33 cellular contexts compared by ENCODE assay signal in genomic region chr4:165715211-165715610, GRCh38.
"Had no signal": no experiment of that assay in that cellular context is flagged by ENCODE, and none has a peak within 500 bp of the region (broad histone marks: within the 10 kb centered on the region; RNA-seq: fewer than 3 reads in every experiment).

No MANE protein-coding gene starts in this region.

- ATAC-seq: activated CD4-positive, CD25-positive, alpha-beta regulatory T cell treated with anti-CD3 and anti-CD28 coated beads, Interleukin-2, amount 50 U/mL, for 24 hours; activated CD8-positive, alpha-beta T cell treated with anti-CD3 and anti-CD28 coated beads for 36 hours; activated T-cell treated with anti-CD3 and anti-CD28 coated beads, Interleukin-2, amount 50 U/mL, for 4 hours; activated T-helper 17 cell treated with anti-CD3 and anti-CD28 coated beads, Interleukin-2, amount 50 U/mL, for 72 hours; T-helper 17 cell had no signal

- H3K36me3 Mint-ChIP-seq: activated naive CD8-positive, alpha-beta T cell; brain had no signal

- H3K4me1 Mint-ChIP-seq: activated B cell treated with CpG ODN at 0.5 μM for 24 hours; activated T-helper 17 cell treated with anti-CD3 and anti-CD28 coated beads, Interleukin-2, amount 50 U/mL, for 72 hours; brain; central memory CD8-positive, alpha-beta T cell; T-helper 17 cell had no signal

- FAIRE-seq: colon, endometrium, frontal cortex had no signal

- H3K4me3 Mint-ChIP-seq: activated B cell treated with CpG ODN at 0.5 μM for 24 hours; activated CD8-positive, alpha-beta T cell treated with anti-CD3 and anti-CD28 coated beads for 36 hours; activated naive CD8-positive, alpha-beta T cell; activated T-cell treated with anti-CD3 and anti-CD28 coated beads, Interleukin-2, amount 50 U/mL, for 4 hours; activated T-helper 17 cell treated with anti-CD3 and anti-CD28 coated beads, Interleukin-2, amount 50 U/mL, for 72 hours; brain; central memory CD8-positive, alpha-beta T cell; T-helper 17 cell; T-helper 2 cell treated with Interferon-gamma antibody and Interleukin-4, amounts not matched to agents 5 μg/mL and 100 μg/mL, for 36 hours had no signal

- H3K9me3 Mint-ChIP-seq: activated B cell treated with CpG ODN at 0.5 μM for 24 hours; activated CD8-positive, alpha-beta T cell treated with anti-CD3 and anti-CD28 coated beads for 36 hours; activated T-cell treated with anti-CD3 and anti-CD28 coated beads, Interleukin-2, amount 50 U/mL, for 4 hours; activated T-helper 17 cell treated with anti-CD3 and anti-CD28 coated beads, Interleukin-2, amount 50 U/mL, for 72 hours; T-helper 2 cell treated with Interferon-gamma antibody and Interleukin-4, amounts not matched to agents 5 μg/mL and 100 μg/mL, for 36 hours had no signal

- H3K27me3 Mint-ChIP-seq: activated B cell treated with CpG ODN at 0.5 μM for 24 hours; activated CD8-positive, alpha-beta T cell treated with anti-CD3 and anti-CD28 coated beads for 36 hours; activated naive CD8-positive, alpha-beta T cell; activated T-helper 17 cell treated with anti-CD3 and anti-CD28 coated beads, Interleukin-2, amount 50 U/mL, for 72 hours; central memory CD8-positive, alpha-beta T cell; T-helper 17 cell had no signal

- H3K9me3 ChIP-seq: ascending aorta, breast epithelium, esophagus squamous epithelium had no signal

- H3K4me1 ChIP-seq: ascending aorta, breast epithelium had no signal

- H3K27ac Mint-ChIP-seq: activated B cell treated with CpG ODN at 0.5 μM for 24 hours; activated CD8-positive, alpha-beta T cell treated with anti-CD3 and anti-CD28 coated beads for 36 hours; activated naive CD8-positive, alpha-beta T cell; activated T-helper 17 cell treated with anti-CD3 and anti-CD28 coated beads, Interleukin-2, amount 50 U/mL, for 72 hours; brain; T-helper 17 cell; T-helper 2 cell treated with Interferon-gamma antibody and Interleukin-4, amounts not matched to agents 5 μg/mL and 100 μg/mL, for 36 hours had no signal

- DNase-seq: activated B cell treated with CpG ODN at 0.5 μM for 24 hours; activated CD4-positive, alpha-beta T cell treated with anti-CD3 and anti-CD28 coated beads for 48 hours; activated CD4-positive, alpha-beta T cell treated with anti-CD3 and anti-CD28 coated beads, Interleukin-2, amount 50 U/mL, for 1 hour; activated CD4-positive, alpha-beta T cell treated with anti-CD3 and anti-CD28 coated beads, Interleukin-2, amount 50 U/mL, for 48 hours; activated CD8-positive, alpha-beta memory T cell treated with anti-CD3 and anti-CD28 coated beads for 24 hours; activated CD8-positive, alpha-beta T cell treated with anti-CD3 and anti-CD28 coated beads for 36 hours; activated effector memory CD4-positive, alpha-beta T cell treated with Interleukin-2 at 50 U/mL for 16 hours; activated gamma-delta T cell treated with Interleukin-2 at 50 U/mL for 16 hours; activated naive CD4-positive, alpha-beta T cell treated with anti-CD3 and anti-CD28 coated beads, Interleukin-2, amount 50 U/mL, for 16 hours; activated naive CD4-positive, alpha-beta T cell treated with Interleukin-2 at 50 U/mL for 16 hours; activated T-cell treated with anti-CD3 and anti-CD28 coated beads, Interleukin-2, amount 50 U/mL, for 4 hours; cortex of kidney; dermis blood vessel endothelial cell; effector CD8-positive, alpha-beta T cell; esophagus squamous epithelium; foreskin fibroblast; head of caudate nucleus; T-helper 1 cell; T-helper 17 cell; T1000; WERI-Rb-1 had no signal

- H3K27me3 ChIP-seq: ascending aorta, breast epithelium, esophagus squamous epithelium had no signal

- H3K4me3 ChIP-seq: ascending aorta, breast epithelium, esophagus squamous epithelium had no signal

- H3K27ac ChIP-seq: ascending aorta, breast epithelium, epithelial cell of prostate, esophagus squamous epithelium, WERI-Rb-1 had no signal

- H3K36me3 ChIP-seq: ascending aorta, breast epithelium, esophagus squamous epithelium, WERI-Rb-1 had no signal
